Comparison of ENCODE assay signal across 1 cellular context in the genomic region with DNA sequence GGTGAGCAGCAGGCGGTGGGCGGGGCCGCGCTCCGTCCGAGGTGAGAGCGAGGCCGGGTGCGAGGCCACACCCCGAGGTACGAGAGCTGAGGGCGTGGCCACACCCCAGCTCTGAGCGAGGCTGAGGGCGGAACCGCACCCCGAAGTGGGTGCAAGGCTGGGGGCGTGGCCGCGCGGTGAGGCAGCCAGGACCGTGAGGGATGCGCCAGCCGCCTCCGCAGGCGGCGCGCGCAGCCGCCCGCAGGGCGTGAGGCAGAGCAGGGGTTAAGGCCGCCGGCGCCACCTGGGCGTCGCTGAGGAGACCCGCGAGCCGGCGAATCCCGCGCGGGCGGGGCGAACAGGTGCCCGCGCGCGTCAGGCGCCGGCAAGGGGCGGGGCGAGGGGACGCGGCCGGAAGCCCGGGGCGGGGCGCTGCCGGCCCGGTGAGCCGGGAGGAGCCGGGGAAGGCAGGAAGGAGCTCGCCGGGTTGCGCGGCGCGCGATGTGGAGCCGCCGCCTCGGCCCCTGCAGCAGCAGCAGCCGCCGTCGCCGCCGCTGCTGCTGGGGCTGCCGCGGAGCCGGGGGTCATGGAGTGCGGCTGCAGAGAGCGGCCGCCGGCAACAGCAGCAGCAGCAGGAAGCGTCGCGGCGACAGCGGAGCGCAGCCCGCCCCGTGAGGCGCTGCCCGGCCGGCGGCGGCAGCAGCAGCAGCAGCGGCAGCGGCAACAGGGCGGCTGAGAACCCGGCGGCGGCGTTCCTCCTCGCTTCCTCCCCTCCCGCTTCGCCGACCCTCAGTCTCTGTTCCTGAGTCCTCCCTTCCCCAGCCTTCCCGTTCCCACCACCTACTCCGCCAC.
TF ChIP-seq lines count a peak whose summit lies in the region.

A gene with protein sequence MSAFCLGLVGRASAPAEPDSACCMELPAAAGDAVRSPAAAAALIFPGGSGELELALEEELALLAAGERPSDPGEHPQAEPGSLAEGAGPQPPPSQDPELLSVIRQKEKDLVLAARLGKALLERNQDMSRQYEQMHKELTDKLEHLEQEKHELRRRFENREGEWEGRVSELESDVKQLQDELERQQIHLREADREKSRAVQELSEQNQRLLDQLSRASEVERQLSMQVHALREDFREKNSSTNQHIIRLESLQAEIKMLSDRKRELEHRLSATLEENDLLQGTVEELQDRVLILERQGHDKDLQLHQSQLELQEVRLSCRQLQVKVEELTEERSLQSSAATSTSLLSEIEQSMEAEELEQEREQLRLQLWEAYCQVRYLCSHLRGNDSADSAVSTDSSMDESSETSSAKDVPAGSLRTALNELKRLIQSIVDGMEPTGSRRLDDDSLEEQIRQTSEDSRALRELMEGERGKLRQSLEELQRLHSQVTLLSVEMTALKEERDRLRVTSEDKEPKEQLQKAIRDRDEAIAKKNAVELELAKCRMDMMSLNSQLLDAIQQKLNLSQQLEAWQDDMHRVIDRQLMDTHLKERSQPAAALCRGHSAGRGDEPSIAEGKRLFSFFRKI (plus strand): TSS at position 449 of the 831 bp plus-strand sequence. CDS start 633 bp downstream, outside the sequence.

TF ChIP-seq in neural cell, 6 proteins besides CTCF, POLR2A, EP300 and RAD21:
- TF ChIP-seq, protein P1, sequence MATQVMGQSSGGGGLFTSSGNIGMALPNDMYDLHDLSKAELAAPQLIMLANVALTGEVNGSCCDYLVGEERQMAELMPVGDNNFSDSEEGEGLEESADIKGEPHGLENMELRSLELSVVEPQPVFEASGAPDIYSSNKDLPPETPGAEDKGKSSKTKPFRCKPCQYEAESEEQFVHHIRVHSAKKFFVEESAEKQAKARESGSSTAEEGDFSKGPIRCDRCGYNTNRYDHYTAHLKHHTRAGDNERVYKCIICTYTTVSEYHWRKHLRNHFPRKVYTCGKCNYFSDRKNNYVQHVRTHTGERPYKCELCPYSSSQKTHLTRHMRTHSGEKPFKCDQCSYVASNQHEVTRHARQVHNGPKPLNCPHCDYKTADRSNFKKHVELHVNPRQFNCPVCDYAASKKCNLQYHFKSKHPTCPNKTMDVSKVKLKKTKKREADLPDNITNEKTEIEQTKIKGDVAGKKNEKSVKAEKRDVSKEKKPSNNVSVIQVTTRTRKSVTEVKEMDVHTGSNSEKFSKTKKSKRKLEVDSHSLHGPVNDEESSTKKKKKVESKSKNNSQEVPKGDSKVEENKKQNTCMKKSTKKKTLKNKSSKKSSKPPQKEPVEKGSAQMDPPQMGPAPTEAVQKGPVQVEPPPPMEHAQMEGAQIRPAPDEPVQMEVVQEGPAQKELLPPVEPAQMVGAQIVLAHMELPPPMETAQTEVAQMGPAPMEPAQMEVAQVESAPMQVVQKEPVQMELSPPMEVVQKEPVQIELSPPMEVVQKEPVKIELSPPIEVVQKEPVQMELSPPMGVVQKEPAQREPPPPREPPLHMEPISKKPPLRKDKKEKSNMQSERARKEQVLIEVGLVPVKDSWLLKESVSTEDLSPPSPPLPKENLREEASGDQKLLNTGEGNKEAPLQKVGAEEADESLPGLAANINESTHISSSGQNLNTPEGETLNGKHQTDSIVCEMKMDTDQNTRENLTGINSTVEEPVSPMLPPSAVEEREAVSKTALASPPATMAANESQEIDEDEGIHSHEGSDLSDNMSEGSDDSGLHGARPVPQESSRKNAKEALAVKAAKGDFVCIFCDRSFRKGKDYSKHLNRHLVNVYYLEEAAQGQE (IDR thresholded peaks at IDR 0.05; ENCODE audit: borderline replicate concordance), result peak; percentile 37
- peak; percentile 70 for TF ChIP-seq TAF1 (IDR thresholded peaks at IDR 0.05; ENCODE audit: low read depth)
- peak; percentile 87 for TF ChIP-seq POLR2AphosphoS5 (IDR thresholded peaks at IDR 0.05)
- TF ChIP-seq EZH2 (IDR thresholded peaks at IDR 0.05; ENCODE audit: borderline replicate concordance, insufficient read depth, low read length, poor library complexity, severe bottlenecking), result no peak
- peak; percentile 54 for TF ChIP-seq SMC3 (conservative IDR thresholded peaks at IDR 0.05; ENCODE audit: poor library complexity)
- TF ChIP-seq MXI1 (conservative IDR thresholded peaks at IDR 0.05; ENCODE audit: poor library complexity, severe bottlenecking), result peak; percentile 85
